Comparison of ENCODE assay signal across 21 cellular contexts in the genomic region with DNA sequence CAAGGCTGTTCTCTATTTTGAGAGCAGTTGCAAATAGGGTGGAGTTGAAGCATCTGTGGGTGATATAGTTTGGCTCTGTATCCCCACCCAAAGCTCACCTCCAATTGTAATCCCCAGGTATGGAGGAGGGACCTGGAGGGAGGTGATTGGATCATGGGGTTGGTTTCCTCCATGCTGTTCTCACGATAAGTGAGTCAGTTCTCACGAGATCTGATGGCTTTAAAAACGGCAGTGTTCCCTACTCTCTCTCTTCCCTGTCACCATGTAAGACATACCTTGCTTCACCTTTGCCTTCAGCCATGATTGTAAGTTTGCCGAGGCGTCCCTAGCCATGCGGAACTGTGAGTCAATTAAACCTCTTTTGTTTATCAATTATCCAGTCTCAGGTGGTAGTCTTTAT.
"Had no signal": no experiment of that assay in that cellular context is flagged by ENCODE, and none has a peak within 500 bp of the region (broad histone marks: within the 10 kb centered on the region; RNA-seq: fewer than 3 reads in every experiment).

No MANE protein-coding gene starts in this region.

- H3K9ac ChIP-seq: KMS-11 had no signal

- H3K4me2 ChIP-seq: KMS-11 had no signal

- ATAC-seq: activated CD4-positive, alpha-beta T cell treated with anti-CD3 and anti-CD28 coated beads for 36 hours; activated T-helper 17 cell treated with anti-CD3 and anti-CD28 coated beads, Interleukin-2, amount 50 U/mL, for 72 hours had no signal

- H3K36me3 ChIP-seq: WERI-Rb-1 had no signal

- DNase-seq: activated CD4-positive, alpha-beta memory T cell treated with anti-CD3 and anti-CD28 coated beads, Interleukin-2, amount 10 ng/mL, durations not matched to agents 7 days and 5 days; activated CD4-positive, alpha-beta T cell treated with anti-CD3 and anti-CD28 coated beads for 36 hours; activated CD4-positive, alpha-beta T cell treated with anti-CD3 and anti-CD28 coated beads, Interleukin-2, amount 50 U/mL, for 1 hour; activated gamma-delta T cell; activated naive CD4-positive, alpha-beta T cell treated with anti-CD3 and anti-CD28 coated beads for 36 hours; activated T-cell treated with anti-CD3 and anti-CD28 coated beads for 4 hours; activated T-cell treated with anti-CD3 and anti-CD28 coated beads, Interleukin-2, amount 50 U/mL, for 48 hours; amygdala; NCI-H1092; NCI-H1417; NCI-H1930; NCI-H2171; NCI-H2227 treated with DMSO at 0.1 percent for 48 hours; NCI-H526; NCI-H774; SIG-M5; T-helper 1 cell; WERI-Rb-1 had no signal

- FAIRE-seq: astrocyte had no signal

- H3K27ac ChIP-seq: KMS-11, WERI-Rb-1 had no signal
